29 cellular contexts compared by ENCODE assay signal in genomic region chr1:152861374-152861773, GRCh38. TPM values are rescaled to one million over a fixed set of nuclear protein-coding genes. Genes with fewer than 3 reads are reported as not detected.
"Had no signal": no experiment of that assay in that cellular context is flagged by ENCODE, and none has a peak within 500 bp of the region (broad histone marks: within the 10 kb centered on the region; RNA-seq: fewer than 3 reads in every experiment).

No MANE protein-coding gene starts in this region.

- H3K4me1 ChIP-seq: testis, thyroid gland, tibial artery, tibial nerve, transverse colon, upper lobe of left lung, upper lobe of right lung, uterus, vagina had no signal

- H3K27ac ChIP-seq: stomach, suprapubic skin, testis, thoracic aorta, thyroid gland, tibial artery, tibial nerve, transverse colon, upper lobe of left lung, upper lobe of right lung, uterus, vagina had no signal

- ATAC-seq: stimulated activated naive B cell treated with anti-CD40 and anti-IgM and Interleukin-4, amounts not matched to agents 10 μg/mL and 1 μg/mL and 100 μg/mL, for 72 hours; stimulated activated naive CD8-positive, alpha-beta T cell treated with anti-CD3 and anti-CD28 coated beads, Interleukin-15, amount 100 ng/mL, for 72 hours; stimulated activated naive CD8-positive, alpha-beta T cell treated with anti-CD3 and anti-CD28 coated beads, Interleukin-15, Interleukin-2, amounts not matched to agents 100 U/mL and 50 U/mL, for 24 hours; upper lobe of right lung had no signal

- DNase-seq: stimulated activated CD4-positive, alpha-beta T cell treated with anti-CD3 and anti-CD28 coated beads, Interleukin-2, amount 100 ng/mL, for 48 hours; stimulated activated CD4-positive, alpha-beta T cell treated with anti-CD3 and anti-CD28 coated beads, Interleukin-4, amount 100 ng/mL, for 1 hour; stimulated activated CD4-positive, alpha-beta T cell treated with anti-CD3 and anti-CD28 coated beads, Interleukin-4, amount 100 ng/mL, for 24 hours; stimulated activated CD4-positive, alpha-beta T cell treated with anti-CD3 and anti-CD28 coated beads, Interleukin-4, amount 100 ng/mL, for 4 hours; stimulated activated CD8-positive, alpha-beta memory T cell treated with anti-CD3 and anti-CD28 coated beads, Interleukin-4, amount 100 ng/mL, for 48 hours; stimulated activated naive B cell treated with anti-CD40 and anti-IgM and Interleukin-4, amounts not matched to agents 10 μg/mL and 1 μg/mL and 100 μg/mL, for 72 hours; stimulated activated naive CD4-positive, alpha-beta T cell; stimulated activated naive CD4-positive, alpha-beta T cell treated with Interleukin-2 at 50 U/mL for 16 hours; stimulated activated naive CD8-positive, alpha-beta T cell treated with anti-CD3 and anti-CD28 coated beads, Interleukin-15, amount 100 ng/mL, for 72 hours; stimulated activated naive CD8-positive, alpha-beta T cell treated with anti-CD3 and anti-CD28 coated beads, Interleukin-15, Interleukin-2, amounts not matched to agents 100 U/mL and 50 U/mL, for 24 hours; stomach; substantia nigra; testis; thyroid gland; tibial artery; transverse colon; trophoblast cell; upper lobe of left lung; upper lobe of right lung; uterus had no signal

- H3K27me3 ChIP-seq: suprapubic skin, testis, thyroid gland, tibial artery, tibial nerve, transverse colon, upper lobe of left lung, upper lobe of right lung, uterus, vagina had no signal

- H3K4me3 ChIP-seq: stomach, suprapubic skin, testis, thoracic aorta, thyroid gland, tibial artery, tibial nerve, transverse colon, upper lobe of left lung, upper lobe of right lung, uterus, vagina had no signal

- H3K9me3 ChIP-seq: stomach, suprapubic skin, testis, thoracic aorta, thyroid gland, tibial artery, tibial nerve, transverse colon, upper lobe of left lung, upper lobe of right lung, uterus, vagina had no signal

- H3K36me3 ChIP-seq: stomach, suprapubic skin, thoracic aorta, thyroid gland, tibial artery, tibial nerve, transverse colon, upper lobe of left lung, upper lobe of right lung, uterus, vagina had no signal

- FAIRE-seq: urothelium cell line had no signal

RNA-seq across cellular contexts. Expression of gene LCE7A, which starts 1.6 kb away (rescaled TPM):
- total RNA-seq: stomach, subcutaneous adipose tissue, suprapubic skin, temporal lobe, testis, thoracic aorta, thyroid gland, tibial nerve, transverse colon, upper lobe of left lung, upper lobe of right lung, ureter, urinary bladder, uterus, vagina had no signal

RNA-seq across cellular contexts. Expression of gene SMCP, which starts 16.7 kb away (rescaled TPM):
- total RNA-seq: stomach, subcutaneous adipose tissue, suprapubic skin, temporal lobe, thoracic aorta, tibial nerve, transverse colon, upper lobe of left lung, upper lobe of right lung, ureter, urinary bladder, uterus, vagina had no signal

RNA-seq across cellular contexts. Expression of gene LCE6A, which starts 18.7 kb away (rescaled TPM):
- total RNA-seq: stomach, subcutaneous adipose tissue, temporal lobe, testis, thoracic aorta, thyroid gland, tibial nerve, transverse colon, upper lobe of left lung, upper lobe of right lung, ureter, urinary bladder, uterus, vagina had no signal

RNA-seq across cellular contexts. Expression of gene LCE1A, which starts 34.1 kb away (rescaled TPM):
- total RNA-seq: stomach, subcutaneous adipose tissue, temporal lobe, testis, thoracic aorta, thyroid gland, tibial nerve, transverse colon, upper lobe of left lung, upper lobe of right lung, ureter, urinary bladder, uterus, vagina had no signal

RNA-seq across cellular contexts. Expression of gene IVL, which starts 47.0 kb away (rescaled TPM):
- total RNA-seq: stomach, subcutaneous adipose tissue, testis, thyroid gland, tibial nerve, transverse colon, upper lobe of right lung, uterus had no signal
